In the genomic region with DNA sequence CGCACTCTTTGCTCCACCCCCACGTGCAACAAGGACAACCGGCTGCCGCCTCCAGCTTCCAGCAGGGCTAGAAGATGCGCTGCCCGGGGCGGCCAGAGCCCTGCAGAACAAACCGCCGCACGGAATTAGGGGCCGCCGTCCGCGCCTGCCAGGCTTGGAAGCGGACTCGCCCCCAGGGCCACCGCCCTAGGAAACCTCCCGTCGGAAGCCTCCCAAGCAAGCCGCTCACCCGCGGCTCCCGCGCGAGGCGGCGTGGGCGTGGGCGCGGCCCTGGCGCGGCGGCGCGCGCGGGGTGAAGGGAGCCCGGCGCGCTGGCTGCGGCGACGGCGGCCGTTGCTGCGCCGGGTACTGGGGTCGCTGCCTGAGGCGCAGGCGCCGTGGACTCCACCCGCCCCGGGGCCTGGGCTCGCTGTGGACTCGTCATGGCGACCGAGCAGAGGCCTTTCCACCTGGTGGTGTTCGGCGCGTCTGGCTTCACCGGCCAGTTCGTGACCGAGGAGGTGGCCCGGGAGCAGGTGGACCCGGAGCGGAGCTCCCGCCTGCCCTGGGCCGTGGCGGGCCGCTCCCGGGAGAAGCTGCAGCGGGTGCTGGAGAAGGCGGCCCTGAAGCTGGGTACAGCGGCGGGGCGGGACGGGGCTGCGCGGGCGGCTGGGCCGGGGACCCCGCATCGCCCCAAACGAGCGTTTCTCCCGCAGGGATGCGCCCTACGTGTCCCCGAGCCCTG, we compare ENCODE assay signal across 8 cellular contexts. TPM values are rescaled to one million over a fixed set of nuclear protein-coding genes. Genes with fewer than 3 reads are reported as not detected.
A peak's percentile ranks its signal among the peaks of the same experiment; 100 is the strongest.
DNase-seq lines count a peak whose midpoint lies in the region; ATAC-seq and TF ChIP-seq lines count a peak whose summit lies in the region.

A gene with protein sequence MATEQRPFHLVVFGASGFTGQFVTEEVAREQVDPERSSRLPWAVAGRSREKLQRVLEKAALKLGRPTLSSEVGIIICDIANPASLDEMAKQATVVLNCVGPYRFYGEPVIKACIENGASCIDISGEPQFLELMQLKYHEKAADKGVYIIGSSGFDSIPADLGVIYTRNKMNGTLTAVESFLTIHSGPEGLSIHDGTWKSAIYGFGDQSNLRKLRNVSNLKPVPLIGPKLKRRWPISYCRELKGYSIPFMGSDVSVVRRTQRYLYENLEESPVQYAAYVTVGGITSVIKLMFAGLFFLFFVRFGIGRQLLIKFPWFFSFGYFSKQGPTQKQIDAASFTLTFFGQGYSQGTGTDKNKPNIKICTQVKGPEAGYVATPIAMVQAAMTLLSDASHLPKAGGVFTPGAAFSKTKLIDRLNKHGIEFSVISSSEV (plus strand): TSS at position 409 of the 724 bp plus-strand sequence. CDS start 14 bp downstream, at position 423.

- TF ChIP-seq EP300 in Ishikawa (IDR thresholded peaks at IDR 0.05; ENCODE audit: borderline replicate concordance), result no peak

- H3K27me3 Mint-ChIP-seq in natural killer cell (ENCODE audit: low read depth in 2 of 2), result peaks cover 4 to 6% of the 10 kb centered on the region in 2 donors

- DNase-seq in DMS79 (lab: John Stamatoyannopoulos, UW) (peak; percentile 64), RPMI7951 (ENCODE audit: low read depth) (peak; percentile 52), activated T-helper 1 cell treated with Interleukin-2 at 50 U/mL for 16 hours (ENCODE audit: low read depth) (peak; percentile 20), fibroblast of mammary gland (ENCODE audit: low read depth) (peak; percentile 54), natural killer cell (peak; percentile 54)
- peak; percentile 84 for DNase-seq in stimulated activated naive CD8-positive, alpha-beta T cell treated with anti-CD3 and anti-CD28 coated beads, Interleukin-15, Interleukin-2, amounts not matched to agents 100 U/mL and 50 U/mL, for 24 hours

- TF ChIP-seq CTCF in fibroblast of mammary gland (conservative IDR thresholded peaks at IDR 0.05; ENCODE audit: control insufficient read depth, insufficient read depth, low read depth, low read length), result no peak
- no peak for TF ChIP-seq CTCF in natural killer cell (IDR thresholded peaks at IDR 0.05)

- peak within 1 kb of the TSS; percentile 95 for H3K4me3 Mint-ChIP-seq in natural killer cell

- ATAC-seq in GM21576 (IDR thresholded peaks at IDR 0.05; ENCODE audit: unreplicated experiment) (peak; percentile 91), natural killer cell (peak; percentile 93 to 94 (median 94))
- ATAC-seq in stimulated activated naive CD8-positive, alpha-beta T cell treated with anti-CD3 and anti-CD28 coated beads, Interleukin-15, Interleukin-2, amounts not matched to agents 100 U/mL and 50 U/mL, for 24 hours, result peak; percentile 99

- peaks cover 7 to 10% of the 10 kb centered on the region in 2 donors for H3K9me3 Mint-ChIP-seq in natural killer cell

- intact Hi-C loops in natural killer cell (cut with micrococcal nuclease), result no loop called here

- H3K4me1 Mint-ChIP-seq in natural killer cell, result peaks cover 13 to 15% of the 10 kb centered on the region in 2 donors

- H3K4me3 ChIP-seq in fibroblast of mammary gland (ENCODE audit: control insufficient read depth, low read depth, low read length), result peak within 1 kb of the TSS; percentile 78

- peaks cover 19% of the 10 kb centered on the region for H3K36me3 Mint-ChIP-seq in natural killer cell

- peak within 1 kb of the TSS; percentile 61 to 64 for H3K27ac Mint-ChIP-seq in natural killer cell

- no peak for TF ChIP-seq RAD21 in Ishikawa (IDR thresholded peaks at IDR 0.05; ENCODE audit: low read depth)

TF ChIP-seq in Ishikawa, 13 proteins besides CTCF, POLR2A, EP300 and RAD21:
- TF ChIP-seq CEBPB (IDR thresholded peaks at IDR 0.05), result no peak
- TF ChIP-seq ZBTB7A (IDR thresholded peaks at IDR 0.05; ENCODE audit: low read depth), result peak; percentile 30; the same call in 1 of the 2 replicates
- no peak for TF ChIP-seq NFIC (IDR thresholded peaks at IDR 0.05)
- TF ChIP-seq, protein P1, sequence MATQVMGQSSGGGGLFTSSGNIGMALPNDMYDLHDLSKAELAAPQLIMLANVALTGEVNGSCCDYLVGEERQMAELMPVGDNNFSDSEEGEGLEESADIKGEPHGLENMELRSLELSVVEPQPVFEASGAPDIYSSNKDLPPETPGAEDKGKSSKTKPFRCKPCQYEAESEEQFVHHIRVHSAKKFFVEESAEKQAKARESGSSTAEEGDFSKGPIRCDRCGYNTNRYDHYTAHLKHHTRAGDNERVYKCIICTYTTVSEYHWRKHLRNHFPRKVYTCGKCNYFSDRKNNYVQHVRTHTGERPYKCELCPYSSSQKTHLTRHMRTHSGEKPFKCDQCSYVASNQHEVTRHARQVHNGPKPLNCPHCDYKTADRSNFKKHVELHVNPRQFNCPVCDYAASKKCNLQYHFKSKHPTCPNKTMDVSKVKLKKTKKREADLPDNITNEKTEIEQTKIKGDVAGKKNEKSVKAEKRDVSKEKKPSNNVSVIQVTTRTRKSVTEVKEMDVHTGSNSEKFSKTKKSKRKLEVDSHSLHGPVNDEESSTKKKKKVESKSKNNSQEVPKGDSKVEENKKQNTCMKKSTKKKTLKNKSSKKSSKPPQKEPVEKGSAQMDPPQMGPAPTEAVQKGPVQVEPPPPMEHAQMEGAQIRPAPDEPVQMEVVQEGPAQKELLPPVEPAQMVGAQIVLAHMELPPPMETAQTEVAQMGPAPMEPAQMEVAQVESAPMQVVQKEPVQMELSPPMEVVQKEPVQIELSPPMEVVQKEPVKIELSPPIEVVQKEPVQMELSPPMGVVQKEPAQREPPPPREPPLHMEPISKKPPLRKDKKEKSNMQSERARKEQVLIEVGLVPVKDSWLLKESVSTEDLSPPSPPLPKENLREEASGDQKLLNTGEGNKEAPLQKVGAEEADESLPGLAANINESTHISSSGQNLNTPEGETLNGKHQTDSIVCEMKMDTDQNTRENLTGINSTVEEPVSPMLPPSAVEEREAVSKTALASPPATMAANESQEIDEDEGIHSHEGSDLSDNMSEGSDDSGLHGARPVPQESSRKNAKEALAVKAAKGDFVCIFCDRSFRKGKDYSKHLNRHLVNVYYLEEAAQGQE (IDR thresholded peaks at IDR 0.05; ENCODE audit: low read depth), result no peak
- TF ChIP-seq, protein P2, sequence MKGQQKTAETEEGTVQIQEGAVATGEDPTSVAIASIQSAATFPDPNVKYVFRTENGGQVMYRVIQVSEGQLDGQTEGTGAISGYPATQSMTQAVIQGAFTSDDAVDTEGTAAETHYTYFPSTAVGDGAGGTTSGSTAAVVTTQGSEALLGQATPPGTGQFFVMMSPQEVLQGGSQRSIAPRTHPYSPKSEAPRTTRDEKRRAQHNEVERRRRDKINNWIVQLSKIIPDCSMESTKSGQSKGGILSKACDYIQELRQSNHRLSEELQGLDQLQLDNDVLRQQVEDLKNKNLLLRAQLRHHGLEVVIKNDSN (IDR thresholded peaks at IDR 0.05), result no peak
- no peak for TF ChIP-seq CREB1 (IDR thresholded peaks at IDR 0.05; ENCODE audit: low read depth)
- no peak for TF ChIP-seq FOXM1 (IDR thresholded peaks at IDR 0.05; ENCODE audit: borderline replicate concordance, low read depth)
- TF ChIP-seq TCF12 (IDR thresholded peaks at IDR 0.05; ENCODE audit: low read depth), result no peak
- TF ChIP-seq, protein P3, sequence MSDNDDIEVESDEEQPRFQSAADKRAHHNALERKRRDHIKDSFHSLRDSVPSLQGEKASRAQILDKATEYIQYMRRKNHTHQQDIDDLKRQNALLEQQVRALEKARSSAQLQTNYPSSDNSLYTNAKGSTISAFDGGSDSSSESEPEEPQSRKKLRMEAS (IDR thresholded peaks at IDR 0.05), result peak; percentile 64
- TF ChIP-seq TAF1 (IDR thresholded peaks at IDR 0.05; ENCODE audit: low read depth), result peak; percentile 76
- TF ChIP-seq YY1 (IDR thresholded peaks at IDR 0.05; ENCODE audit: low read depth), result peak; percentile 81
- peak; percentile 67; the same call in 1 of the 2 replicates for TF ChIP-seq EGR1 (IDR thresholded peaks at IDR 0.05)
- TF ChIP-seq TEAD4 (IDR thresholded peaks at IDR 0.05), result no peak

RNA-seq across cellular contexts. Expression of the gene that starts here (rescaled TPM):
- total RNA-seq in RPMI7951 (2014; rRNA removed; shearing (Covaris generic)), result 25.8 and 31.8 TPM in 2 replicates
- 10 to 100 TPM in 1 of 3 donors, 1 to 10 TPM in 2; 5.3 to 24.8 (median 9.2) TPM for total RNA-seq in natural killer cell

Comparison
In these comparisons a context has a peak if more than half of its experiments do, and no peak if none do; other contexts are left out.
1. Peak in every context shown above with its lines: DNase-seq, ATAC-seq and H3K4me3 ChIP-seq.
2. DNase-seq: peak in every context shown above with its lines; median percentile 84 in stimulated activated naive CD8-positive, alpha-beta T cell treated with anti-CD3 and anti-CD28 coated beads, Interleukin-15, Interleukin-2, amounts not matched to agents 100 U/mL and 50 U/mL, for 24 hours; 64 in DMS79; 54 in fibroblast of mammary gland; 54 in natural killer cell; 52 in RPMI7951; 20 in activated T-helper 1 cell treated with Interleukin-2 at 50 U/mL for 16 hours.